1 cellular context compared by ENCODE assay signal in genomic region chr9:94800424-94801117, GRCh38.
TF ChIP-seq lines count a peak whose summit lies in the region.

No MANE protein-coding gene starts in this region.

TF ChIP-seq in IMR-90, 13 proteins besides CTCF, POLR2A, EP300 and RAD21:
- TF ChIP-seq CHD1 (IDR thresholded peaks at IDR 0.05; ENCODE audit: low read depth, low read length): no peak
- peak; percentile 51 for TF ChIP-seq CEBPB (IDR thresholded peaks at IDR 0.05; ENCODE audit: low read depth, low read length)
